ENCODE assay signal across 16 cellular contexts in genomic region chr17:79001190-79002020, GRCh38. TPM values are rescaled to one million over a fixed set of nuclear protein-coding genes. Genes with fewer than 3 reads are reported as not detected.
DNase-seq lines count a peak whose midpoint lies in the region; ATAC-seq, FAIRE-seq and TF ChIP-seq lines count a peak whose summit lies in the region.
"Had no signal": no experiment of that assay in that cellular context is flagged by ENCODE, and none has a peak within 500 bp of the region (broad histone marks: within the 10 kb centered on the region; RNA-seq: fewer than 3 reads in every experiment).

No MANE protein-coding gene starts in this region.

- no peak for TF ChIP-seq CTCF in right lobe of liver (IDR thresholded peaks at IDR 0.05)
- no peak for TF ChIP-seq CTCF in HepG2 (CRISPR knock-in tag; IDR thresholded peaks at IDR 0.05)
- no peak for TF ChIP-seq CTCF in colonic mucosa (IDR thresholded peaks at IDR 0.05)
- no peak for TF ChIP-seq CTCF in omental fat pad (IDR thresholded peaks at IDR 0.05)
- TF ChIP-seq CTCF in gastroesophageal sphincter (IDR thresholded peaks at IDR 0.05) = no peak
- TF ChIP-seq CTCF in smooth muscle cell (IDR thresholded peaks at IDR 0.05; ENCODE audit: borderline replicate concordance, insufficient read depth, poor library complexity, severe bottlenecking) = no peak

- H3K9me3 ChIP-seq in right lobe of liver (no peaks in the 10 kb centered on the region), HepG2 (ENCODE audit: low read length) (no peaks in the 10 kb centered on the region), colonic mucosa (no peaks in the 10 kb centered on the region), gastroesophageal sphincter (no peaks in the 10 kb centered on the region), smooth muscle cell (replicated peaks; ENCODE audit: low read depth) (no peaks in the 10 kb centered on the region)
- H3K9me3 ChIP-seq: spleen had no signal

- H3K4me1 ChIP-seq in right lobe of liver = peaks cover 0 to 6% (median 0%) of the 10 kb centered on the region in 4 donors
- peaks cover 28% of the 10 kb centered on the region for H3K4me1 ChIP-seq in HepG2 (ENCODE audit: insufficient read depth, low read length)
- H3K4me1 ChIP-seq in colonic mucosa = peaks cover 49% of the 10 kb centered on the region
- peaks cover 0 to 32% (median 7%) of the 10 kb centered on the region in 3 donors for H3K4me1 ChIP-seq in gastroesophageal sphincter
- H3K4me1 ChIP-seq in smooth muscle cell (ENCODE audit: low read depth) = no peaks in the 10 kb centered on the region

- TF ChIP-seq EP300 in HepG2 (IDR thresholded peaks at IDR 0.05; ENCODE audit: low read depth in 2 of 2, low read length in 2 of 2) = no peak
- TF ChIP-seq EP300 in HepG2 (CRISPR knock-in tag; IDR thresholded peaks at IDR 0.05; ENCODE audit: borderline replicate concordance) = no peak
- no peak for TF ChIP-seq EP300 in gastroesophageal sphincter (IDR thresholded peaks at IDR 0.05)

- H2AFZ ChIP-seq in HepG2 (ENCODE audit: low read length) (no peak overlapping the region), smooth muscle cell (ENCODE audit: low read depth) (no peak overlapping the region)

- no peaks in the 10 kb centered on the region for H3K27me3 ChIP-seq in right lobe of liver
- H3K27me3 ChIP-seq in HepG2 (ENCODE audit: control insufficient read depth in 1 of 2, insufficient read depth in 2 of 2, low read length in 2 of 2) = no peaks in the 10 kb centered on the region
- no peaks in the 10 kb centered on the region for H3K27me3 ChIP-seq in colonic mucosa
- no peaks in the 10 kb centered on the region for H3K27me3 ChIP-seq in gastroesophageal sphincter
- no peaks in the 10 kb centered on the region for H3K27me3 ChIP-seq in smooth muscle cell (ENCODE audit: low read depth)
- H3K27me3 ChIP-seq: spleen had no signal

- H3K4me3 ChIP-seq in right lobe of liver (no peak overlapping the region), HepG2 (replicated peaks in 1 of 3; ENCODE audit: insufficient read depth in 1 of 3, low read depth in 2 of 3, low read length in 3 of 3) (no peak overlapping the region), colonic mucosa (no peak overlapping the region), gastroesophageal sphincter (no peak overlapping the region), smooth muscle cell (no peak overlapping the region)
- H3K4me3 ChIP-seq: spleen had no signal

- FAIRE-seq in HepG2 (lab: Jason Lieb, UNC) (no peak), HTR-8/SVneo (lab: Jason Lieb, UNC) (no peak)
- FAIRE-seq: frontal cortex had no signal

- TF ChIP-seq RAD21 in HepG2 (CRISPR knock-in tag; IDR thresholded peaks at IDR 0.05) = no peak

- POLR2A ChIA-PET in HepG2 (lab: Yijun Ruan, JAX) = no interaction called here

- H4K20me1 ChIP-seq in HepG2 (ENCODE audit: insufficient read depth, low read length) (no peaks in the 10 kb centered on the region; the same call in 1 of the 2 replicates), smooth muscle cell (ENCODE audit: low read depth) (peaks cover 82% of the 10 kb centered on the region)

- peaks cover 42% of the 10 kb centered on the region for H3K79me2 ChIP-seq in HepG2 (ENCODE audit: insufficient read depth, low read length)
- H3K79me2 ChIP-seq in smooth muscle cell (ENCODE audit: low read depth) = peaks cover 17% of the 10 kb centered on the region

- CTCF ChIA-PET in HepG2 (lab: Yijun Ruan, JAX; ENCODE audit: low intra/inter-chr PET ratio, low total read pairs) = no interaction called here

- H3K36me3 ChIP-seq in right lobe of liver (peaks cover 0 to 19% (median 2%) of the 10 kb centered on the region in 4 donors), HepG2 (replicated peaks in 1 of 2; ENCODE audit: control insufficient read depth in 1 of 2, insufficient read depth in 2 of 2, low read length in 2 of 2) (peaks cover 25 to 46% of the 10 kb centered on the region in 2 experiments), colonic mucosa (no peaks in the 10 kb centered on the region), gastroesophageal sphincter (peaks cover 0 to 45% of the 10 kb centered on the region in 2 donors), smooth muscle cell (ENCODE audit: low read depth) (no peaks in the 10 kb centered on the region)

- H3K27ac ChIP-seq in right lobe of liver = no peak overlapping the region
- H3K27ac ChIP-seq in HepG2 (ENCODE audit: extremely low read length, insufficient read depth, low read length) = no peak overlapping the region
- peak overlapping the region; percentile 44 for H3K27ac ChIP-seq in colonic mucosa
- H3K27ac ChIP-seq in gastroesophageal sphincter = no peak overlapping the region
- H3K27ac ChIP-seq in smooth muscle cell (ENCODE audit: low read depth) = no peak overlapping the region

- no peaks in the 10 kb centered on the region for H3F3A ChIP-seq in smooth muscle cell (ENCODE audit: low read depth)

- WGBS in right lobe of liver (ENCODE audit: insufficient coverage, low coverage, low lambda C conversion rate, missing lambda C conversion rate) = 79% methylated on average over 10 of the region's 19 CpGs
- WGBS in HepG2 (ENCODE audit: low lambda C conversion rate) = 99% methylated on average over 19 of the region's 19 CpGs
- WGBS in gastroesophageal sphincter (ENCODE audit: low coverage in 1 of 2), 2 donors = 75 to 89% methylated on average over 2 to 8 of the region's 19 CpGs
- WGBS in smooth muscle cell (ENCODE audit: low lambda C conversion rate) = 96% methylated on average over 19 of the region's 19 CpGs

- intact Hi-C loops in right lobe of liver (cut with DNase I) = no loop called here
- intact Hi-C loops in HepG2 (cut with micrococcal nuclease; ENCODE audit: unreplicated experiment) = no loop called here
- intact Hi-C loops in colonic mucosa (cut with DNase I) = no loop called here

- DNase-seq in right lobe of liver (peak; percentile 14 to 40 (median 37)), HepG2 (ENCODE audit: low spot score) (no peak), colonic mucosa (peak; percentile 45), omental fat pad (ENCODE audit: low spot score) (peak; percentile 13), HTR-8/SVneo (ENCODE audit: insufficient read length, low spot score) (no peak), smooth muscle cell (lab: John Stamatoyannopoulos, UW; ENCODE audit: unreplicated experiment) (no peak)
- no peak for DNase-seq in activated CD4-positive, alpha-beta T cell treated with anti-CD3 and anti-CD28 coated beads for 48 hours
- DNase-seq: activated gamma-delta T cell treated with Interleukin-2 at 50 U/mL for 16 hours, MM.1S, NCI-H2029, occipital lobe, spleen, SW 1271 had no signal

- H3K4me2 ChIP-seq in HepG2 (ENCODE audit: low read depth, low read length) = no peak overlapping the region
- no peak overlapping the region for H3K4me2 ChIP-seq in smooth muscle cell

- no peak for TF ChIP-seq POLR2A in right lobe of liver (IDR thresholded peaks at IDR 0.05)
- TF ChIP-seq POLR2A in HepG2 (IDR thresholded peaks at IDR 0.05; ENCODE audit: insufficient read depth in 1 of 2, low read depth in 2 of 2, low read length in 2 of 2) = no peak
- TF ChIP-seq POLR2A in gastroesophageal sphincter (IDR thresholded peaks at IDR 0.05) = no peak

- in situ Hi-C loops in HepG2 (cut with HindIII; ENCODE audit: extremely low pct_ligation_motif_present, low pct_unique_long_range_greater_than_20kb) = no loop called here

- BruUV-seq in HepG2 (replicated peaks; lab: Mats Ljungman, UMichigan) = no TSS peak

- ATAC-seq in right lobe of liver = no peak
- ATAC-seq in HepG2 = no peak
- ATAC-seq in omental fat pad (ENCODE audit: low FRiP score) = no peak
- ATAC-seq in gastroesophageal sphincter = no peak
- ATAC-seq: Panc1 had no signal

- H3K9ac ChIP-seq in HepG2 (ENCODE audit: insufficient read depth, low read depth, low read length) (no peak overlapping the region), colonic mucosa (ENCODE audit: low read depth in 2 of 2, low read length in 2 of 2) (peak overlapping the region in 1 of 2 donors; percentile 86), smooth muscle cell (ENCODE audit: low read depth) (no peak overlapping the region)

RNA-seq across cellular contexts. Expression of gene CANT1, which starts 8.2 kb away (rescaled TPM):
- total RNA-seq in right lobe of liver (10 to 100 TPM; 15.6 to 26.3 (median 18.7) TPM), HepG2 (2016; rRNA removed; fragmentation: Illumina TruSeq; extraction: Trizol) (24.9 and 34.1 TPM in 2 replicates), colonic mucosa (100 to 1,000 TPM; 247 to 390 TPM), omental fat pad (10 to 100 TPM; 24.0 to 34.8 (median 30.3) TPM), gastroesophageal sphincter (10 to 100 TPM; 11.2 to 30.1 (median 21.6) TPM), smooth muscle cell (41.9 and 42.1 TPM in 2 replicates)
- total RNA-seq in HepG2 (2016; cell fraction: cytosol; rRNA removed; fragmentation: Illumina TruSeq; extraction: Trizol; ENCODE audit: low read depth) = 4.7 and 7.2 TPM in 2 replicates
- total RNA-seq in HepG2 (2016; cell fraction: insoluble cytoplasmic fraction; rRNA removed; fragmentation: Illumina TruSeq; extraction: Trizol) = 22.7 and 35.6 TPM in 2 replicates
- total RNA-seq in HepG2 (2016; cell fraction: membrane; rRNA removed; fragmentation: Illumina TruSeq; extraction: Trizol) = 18.3 and 22.7 TPM in 2 replicates
- total RNA-seq in HepG2 (2016; cell fraction: nucleus; rRNA removed; fragmentation: Illumina TruSeq; extraction: Trizol) = 34.4 and 36.1 TPM in 2 replicates
- polyA plus RNA-seq in HepG2 (2011; rRNA removed) (42.1 and 42.6 TPM in 2 replicates), smooth muscle cell (36.5 and 38.3 TPM in 2 replicates)
- 32.0 and 42.2 TPM in 2 replicates for polyA plus RNA-seq in HepG2 (2011; cell fraction: cytosol; rRNA removed)
- 39.8 and 43.1 TPM in 2 replicates for polyA plus RNA-seq in HepG2 (2011; cell fraction: nucleus; rRNA removed)
- 25.0 and 32.7 TPM in 2 replicates for polyA plus RNA-seq in HepG2 (2012)
- polyA plus RNA-seq in HepG2 (2016; cell fraction: cytosol; fragmentation: Illumina TruSeq; extraction: Trizol; ENCODE audit: low read depth) = 5.6 TPM in 2 replicates
- polyA plus RNA-seq in HepG2 (2016; cell fraction: insoluble cytoplasmic fraction; fragmentation: Illumina TruSeq; extraction: Trizol; ENCODE audit: low read depth) = 23.0 and 24.4 TPM in 2 replicates
- polyA plus RNA-seq in HepG2 (2016; cell fraction: membrane; fragmentation: Illumina TruSeq; extraction: Trizol; ENCODE audit: low read depth) = 13.8 and 16.2 TPM in 2 replicates
- 44.9 and 45.4 TPM in 2 replicates for polyA plus RNA-seq in HepG2 (2016; cell fraction: nucleus; fragmentation: Illumina TruSeq; extraction: Trizol; ENCODE audit: insufficient read depth, low read depth)
- 46.8 and 73.3 TPM in 2 replicates for polyA minus RNA-seq in HepG2 (2011; rRNA and poly(A)+ RNA removed; ENCODE audit: low replicate concordance)
- polyA minus RNA-seq in HepG2 (2011; cell fraction: cytosol; rRNA and poly(A)+ RNA removed) = 34.5 and 40.3 TPM in 2 replicates
- 27.8 and 31.3 TPM in 2 replicates for polyA minus RNA-seq in HepG2 (2011; cell fraction: nucleus; rRNA and poly(A)+ RNA removed)

RNA-seq across cellular contexts. Expression of gene LGALS3BP, which starts 21.7 kb away (rescaled TPM):
- 100 to 1,000 TPM in 4 of 6 experiments, 10 to 100 TPM in 2; 82.8 to 257 (median 121) TPM for total RNA-seq in right lobe of liver
- total RNA-seq in HepG2 (2016; rRNA removed; fragmentation: Illumina TruSeq; extraction: Trizol) = 116 and 332 TPM in 2 replicates
- 62.3 and 63.4 TPM in 2 replicates for total RNA-seq in HepG2 (2016; cell fraction: cytosol; rRNA removed; fragmentation: Illumina TruSeq; extraction: Trizol; ENCODE audit: low read depth)
- 116 and 342 TPM in 2 replicates for total RNA-seq in HepG2 (2016; cell fraction: insoluble cytoplasmic fraction; rRNA removed; fragmentation: Illumina TruSeq; extraction: Trizol)
- 57.6 and 60.1 TPM in 2 replicates for total RNA-seq in HepG2 (2016; cell fraction: membrane; rRNA removed; fragmentation: Illumina TruSeq; extraction: Trizol)
- total RNA-seq in HepG2 (2016; cell fraction: nucleus; rRNA removed; fragmentation: Illumina TruSeq; extraction: Trizol) = 311 and 384 TPM in 2 replicates
- polyA plus RNA-seq in HepG2 (2011; rRNA removed) = 137 and 185 TPM in 2 replicates
- polyA plus RNA-seq in HepG2 (2011; cell fraction: cytosol; rRNA removed) = 89.4 and 111 TPM in 2 replicates
- polyA plus RNA-seq in HepG2 (2011; cell fraction: nucleus; rRNA removed) = 667 and 704 TPM in 2 replicates
- polyA plus RNA-seq in HepG2 (2012) = 341 and 458 TPM in 2 replicates
- 36.8 and 37.2 TPM in 2 replicates for polyA plus RNA-seq in HepG2 (2016; cell fraction: cytosol; fragmentation: Illumina TruSeq; extraction: Trizol; ENCODE audit: low read depth)
- polyA plus RNA-seq in HepG2 (2016; cell fraction: insoluble cytoplasmic fraction; fragmentation: Illumina TruSeq; extraction: Trizol; ENCODE audit: low read depth) = 103 and 140 TPM in 2 replicates
- 41.5 and 48.5 TPM in 2 replicates for polyA plus RNA-seq in HepG2 (2016; cell fraction: membrane; fragmentation: Illumina TruSeq; extraction: Trizol; ENCODE audit: low read depth)
- polyA plus RNA-seq in HepG2 (2016; cell fraction: nucleus; fragmentation: Illumina TruSeq; extraction: Trizol; ENCODE audit: insufficient read depth, low read depth) = 669 and 711 TPM in 2 replicates
- 165 and 565 TPM in 2 replicates for polyA minus RNA-seq in HepG2 (2011; rRNA and poly(A)+ RNA removed; ENCODE audit: low replicate concordance)
- 316 and 377 TPM in 2 replicates for polyA minus RNA-seq in HepG2 (2011; cell fraction: cytosol; rRNA and poly(A)+ RNA removed)
- polyA minus RNA-seq in HepG2 (2011; cell fraction: nucleus; rRNA and poly(A)+ RNA removed) = 112 and 148 TPM in 2 replicates
- total RNA-seq in colonic mucosa = 100 to 1,000 TPM; 635 to 674 TPM
- total RNA-seq in omental fat pad = 100 to 1,000 TPM; 325 to 516 (median 441) TPM
- total RNA-seq in gastroesophageal sphincter = 100 to 1,000 TPM; 101 to 260 (median 166) TPM
- 55.7 and 66.5 TPM in 2 replicates for total RNA-seq in smooth muscle cell
- 110 and 151 TPM in 2 replicates for polyA plus RNA-seq in smooth muscle cell

RNA-seq across cellular contexts. Expression of gene C1QTNF1, which starts 22.6 kb away (rescaled TPM):
- total RNA-seq in right lobe of liver = 10 to 100 TPM in 5 of 6 experiments, 1 to 10 TPM in 1; 9.8 to 40.2 (median 26.2) TPM
- total RNA-seq in HepG2 (2016; rRNA removed; fragmentation: Illumina TruSeq; extraction: Trizol) = 0.18 and 0.36 TPM in 2 replicates
- total RNA-seq in HepG2 (2016; cell fraction: cytosol; rRNA removed; fragmentation: Illumina TruSeq; extraction: Trizol; ENCODE audit: low read depth) = 0.30 TPM in 1 of 2 replicates, not detected in the other
- 0.10 and 0.58 TPM in 2 replicates for total RNA-seq in HepG2 (2016; cell fraction: insoluble cytoplasmic fraction; rRNA removed; fragmentation: Illumina TruSeq; extraction: Trizol)
- 0.06 and 0.31 TPM in 2 replicates for total RNA-seq in HepG2 (2016; cell fraction: membrane; rRNA removed; fragmentation: Illumina TruSeq; extraction: Trizol)
- total RNA-seq in HepG2 (2016; cell fraction: nucleus; rRNA removed; fragmentation: Illumina TruSeq; extraction: Trizol) = 0.56 and 0.90 TPM in 2 replicates
- polyA plus RNA-seq in HepG2 (2011; rRNA removed) = 0.86 and 2.1 TPM in 2 replicates
- polyA plus RNA-seq in HepG2 (2011; cell fraction: cytosol; rRNA removed) = 0.94 and 1.2 TPM in 2 replicates
- 1.4 TPM in 2 replicates for polyA plus RNA-seq in HepG2 (2011; cell fraction: nucleus; rRNA removed)
- 1.0 and 1.5 TPM in 2 replicates for polyA plus RNA-seq in HepG2 (2012)
- 0.08 TPM in 1 of 2 replicates, not detected in the other for polyA plus RNA-seq in HepG2 (2016; cell fraction: cytosol; fragmentation: Illumina TruSeq; extraction: Trizol; ENCODE audit: low read depth)
- 0.12 and 0.25 TPM in 2 replicates for polyA plus RNA-seq in HepG2 (2016; cell fraction: insoluble cytoplasmic fraction; fragmentation: Illumina TruSeq; extraction: Trizol; ENCODE audit: low read depth)
- polyA plus RNA-seq in HepG2 (2016; cell fraction: membrane; fragmentation: Illumina TruSeq; extraction: Trizol; ENCODE audit: low read depth) = 0.09 and 0.17 TPM in 2 replicates
- polyA plus RNA-seq in HepG2 (2016; cell fraction: nucleus; fragmentation: Illumina TruSeq; extraction: Trizol; ENCODE audit: insufficient read depth, low read depth) = 0.45 and 0.55 TPM in 2 replicates
- 2.2 TPM in 1 of 2 replicates, not detected in the other for polyA minus RNA-seq in HepG2 (2011; rRNA and poly(A)+ RNA removed; ENCODE audit: low replicate concordance)
- 0.59 and 0.70 TPM in 2 replicates for polyA minus RNA-seq in HepG2 (2011; cell fraction: cytosol; rRNA and poly(A)+ RNA removed)
- 1.6 and 2.2 TPM in 2 replicates for polyA minus RNA-seq in HepG2 (2011; cell fraction: nucleus; rRNA and poly(A)+ RNA removed)
- total RNA-seq in colonic mucosa = 10 to 100 TPM; 10.4 to 12.1 TPM
- total RNA-seq in omental fat pad = 100 to 1,000 TPM; 110 to 438 (median 388) TPM
- 10 to 100 TPM; 50.8 to 76.5 (median 72.3) TPM for total RNA-seq in gastroesophageal sphincter
- total RNA-seq in smooth muscle cell = 5.1 and 5.7 TPM in 2 replicates
- 9.4 and 10.0 TPM in 2 replicates for polyA plus RNA-seq in smooth muscle cell

Comparison
In these comparisons a context has a peak if more than half of its experiments do, and no peak if none do; other contexts are left out.
1. DNase-seq: peak in right lobe of liver (3 of 3), colonic mucosa (single experiment) and omental fat pad (single experiment); none in HepG2 (single experiment), HTR-8/SVneo (single experiment), activated CD4-positive, alpha-beta T cell treated with anti-CD3 and anti-CD28 coated beads for 48 hours (single experiment) and smooth muscle cell (single experiment).